Comparison of ENCODE assay signal across 22 cellular contexts in genomic region chr1:15623435-15623834, GRCh38. TPM values are rescaled to one million over a fixed set of nuclear protein-coding genes. Genes with fewer than 3 reads are reported as not detected.
DNase-seq lines count a peak whose midpoint lies in the region; ATAC-seq and TF ChIP-seq lines count a peak whose summit lies in the region.
"Had no signal": no experiment of that assay in that cellular context is flagged by ENCODE, and none has a peak within 500 bp of the region (broad histone marks: within the 10 kb centered on the region; RNA-seq: fewer than 3 reads in every experiment).

No MANE protein-coding gene starts in this region.

- BruUV-seq in Caco-2 (replicated peaks; lab: Mats Ljungman, UMichigan) = no TSS peak

- no CpG with 5 or more reads among the region's 6 CpGs for WGBS in trophoblast cell (ENCODE audit: extremely low coverage, insufficient coverage, insufficient read length)
- WGBS in SK-N-SH (ENCODE audit: low lambda C conversion rate) = 97% methylated on average over 6 of the region's 6 CpGs

- H3K79me1 ChIP-seq in trophoblast cell (ENCODE audit: low read length) = no peaks in the 10 kb centered on the region

- DNase-seq in trophoblast cell (no peak), uterus (no peak), Caco-2 (no peak), SK-N-SH (no peak)
- DNase-seq: 8988T; ACHN; AML-193; BE2C; C1 segment of cervical spinal cord; CD8-positive, alpha-beta T cell; DMS 273 treated with DMSO at 0.1 percent for 48 hours; DMS79; EL; GDM1; GOT3 had no signal

- POLR2A ChIA-PET in HEK293 (lab: Yijun Ruan, JAX) (interaction anchor here (0.6 to 1.6 kb wide), 4 partner anchors 14 to 153 kb away, joined by 3 to 12 read pairs (median 6); no protein-coding TSS in a partner anchor), Caco-2 (lab: Charles Lee) (no interaction called here), SK-N-SH (lab: Yijun Ruan, JAX) (no interaction called here)

- intact Hi-C loops in uterus (cut with DNase I; ENCODE audit: low total_unique reads) (no loop called here), Caco-2 (cut with micrococcal nuclease; ENCODE audit: unreplicated experiment) (no loop called here)

- peaks cover 89% of the 10 kb centered on the region for H4K20me1 ChIP-seq in BLaER1
- H4K20me1 ChIP-seq in SK-N-SH (ENCODE audit: insufficient read depth) = peaks cover 57% of the 10 kb centered on the region

- CTCF ChIA-PET in HEK293 (lab: Yijun Ruan, JAX) (interaction anchor here (0.7 kb wide), 1 partner anchor 121 kb away, joined by 3 read pairs; no protein-coding TSS in a partner anchor), Caco-2 (lab: Charles Lee) (no interaction called here), SK-N-SH (lab: Yijun Ruan, JAX) (interaction anchor here (0.9 to 1.7 kb wide), 2 partner anchors 10 to 29 kb away, joined by 3 to 4 read pairs; no protein-coding TSS in a partner anchor)

- no peaks in the 10 kb centered on the region for H3K9me2 ChIP-seq in SK-N-SH

- no peaks in the 10 kb centered on the region for H3K9me3 Mint-ChIP-seq in Caco-2 (ENCODE audit: unreplicated experiment)
- H3K9me3 Mint-ChIP-seq: CD4-positive, CD25-positive, alpha-beta regulatory T cell; CD8-positive, alpha-beta T cell had no signal

- H3K27ac Mint-ChIP-seq in Caco-2 (ENCODE audit: unreplicated experiment) = no peak overlapping the region

- no peak overlapping the region for H3K4me3 Mint-ChIP-seq in Caco-2 (ENCODE audit: unreplicated experiment)
- H3K4me3 Mint-ChIP-seq: CD8-positive, alpha-beta T cell had no signal

- H4K8ac ChIP-seq in trophoblast cell (ENCODE audit: low read depth, low read length) = no peak overlapping the region

- H2AFZ ChIP-seq in trophoblast cell (ENCODE audit: insufficient read depth, low read length, poor library complexity) (no peak overlapping the region), SK-N-SH (ENCODE audit: low read depth) (no peak overlapping the region)

- no peak for TF ChIP-seq CTCF in HEK293 (tag by site-specific recombination; IDR thresholded peaks at IDR 0.05)
- TF ChIP-seq CTCF in uterus (IDR thresholded peaks at IDR 0.05) = no peak
- TF ChIP-seq CTCF in Caco-2 (IDR thresholded peaks at IDR 0.05; ENCODE audit: insufficient read depth in 1 of 2, low read depth in 1 of 2, low read length in 1 of 2, severe bottlenecking in 1 of 2, unreplicated experiment in 1 of 2) = no peak
- no peak for TF ChIP-seq CTCF in SK-N-SH (IDR thresholded peaks at IDR 0.05)

- no peak for ATAC-seq in GM21825 (IDR thresholded peaks at IDR 0.05; ENCODE audit: unreplicated experiment)
- ATAC-seq: A549; CD8-positive, alpha-beta T cell; GM12878 had no signal

- H3K79me2 ChIP-seq in trophoblast cell (ENCODE audit: control insufficient read depth, insufficient read depth, low read length, poor library complexity) (peaks cover 10% of the 10 kb centered on the region), SK-N-SH (ENCODE audit: insufficient read depth) (peaks cover 93% of the 10 kb centered on the region)

- no peak overlapping the region for H3K18ac ChIP-seq in trophoblast cell (ENCODE audit: low read length)

- H3F3A ChIP-seq in SK-N-SH (replicated peaks; ENCODE audit: insufficient read depth) = peaks cover 19% of the 10 kb centered on the region

- H3K27ac ChIP-seq in BLaER1 (no peak overlapping the region), HEK293 (ENCODE audit: extremely low read depth, low read depth, low read length) (no peak overlapping the region), trophoblast cell (ENCODE audit: low read depth, low read length) (no peak overlapping the region), uterus (peak overlapping the region; percentile 71), SK-N-SH (ENCODE audit: low read depth in 2 of 2, low read length in 1 of 2) (no peak overlapping the region)
- H3K27ac ChIP-seq: A549 had no signal

- H2BK5ac ChIP-seq in trophoblast cell (ENCODE audit: low read depth, low read length, poor library complexity) = no peak overlapping the region

- peak overlapping the region; percentile 86 for H3K4ac ChIP-seq in trophoblast cell (ENCODE audit: low read depth, low read length)

- no peak for TF ChIP-seq RAD21 in SK-N-SH (IDR thresholded peaks at IDR 0.05; ENCODE audit: low read length)

- no peak overlapping the region for H3K9ac ChIP-seq in BLaER1
- H3K9ac ChIP-seq in trophoblast cell (ENCODE audit: low read length) = no peak overlapping the region
- H3K9ac ChIP-seq in SK-N-SH = no peak overlapping the region

- H3K4me1 ChIP-seq in BLaER1 = peaks cover 67% of the 10 kb centered on the region
- H3K4me1 ChIP-seq in HEK293 (ENCODE audit: control insufficient read depth, insufficient read depth, low read length) = peaks cover 19% of the 10 kb centered on the region
- peaks cover 0 to 5% of the 10 kb centered on the region in 2 experiments for H3K4me1 ChIP-seq in trophoblast cell (ENCODE audit: control insufficient read depth in 1 of 2, insufficient read depth in 2 of 2, low read length in 2 of 2)
- H3K4me1 ChIP-seq in uterus = peaks cover 24 to 25% of the 10 kb centered on the region in 2 donors
- peaks cover 29% of the 10 kb centered on the region for H3K4me1 ChIP-seq in Caco-2
- H3K4me1 ChIP-seq in SK-N-SH (ENCODE audit: control insufficient read depth in 1 of 2, insufficient read depth in 2 of 2, low read depth in 1 of 2, low read length in 1 of 2) = peaks cover 0 to 18% of the 10 kb centered on the region in 2 experiments
- H3K4me1 ChIP-seq: BE2C had no signal

- 0 out of 2 replicates have a peak overlapping the region, but pooled peaks have one; percentile 25 for H3K4me2 ChIP-seq in BLaER1
- no peak overlapping the region for H3K4me2 ChIP-seq in trophoblast cell (ENCODE audit: low read length)
- no peak overlapping the region for H3K4me2 ChIP-seq in SK-N-SH
- H3K4me2 ChIP-seq: A549 had no signal

- H3K27me3 ChIP-seq in BLaER1 (no peaks in the 10 kb centered on the region), trophoblast cell (ENCODE audit: insufficient read depth, low read length) (no peaks in the 10 kb centered on the region), uterus (no peaks in the 10 kb centered on the region), Caco-2 (replicated peaks; ENCODE audit: control insufficient read depth, insufficient read depth, low read length) (no peaks in the 10 kb centered on the region), SK-N-SH (ENCODE audit: insufficient read depth) (no peaks in the 10 kb centered on the region)
- H3K27me3 ChIP-seq: BE2C had no signal

- no peak overlapping the region for H3K23ac ChIP-seq in trophoblast cell (ENCODE audit: low read length)

- peaks cover 41% of the 10 kb centered on the region for H3K36me3 Mint-ChIP-seq in Caco-2 (ENCODE audit: insufficient read depth, unreplicated experiment)

- H2BK12ac ChIP-seq in trophoblast cell (ENCODE audit: low read length) = no peak overlapping the region

- no peak overlapping the region for H2AK5ac ChIP-seq in trophoblast cell (ENCODE audit: low read length)

- no peaks in the 10 kb centered on the region for H3K9me3 ChIP-seq in BLaER1
- H3K9me3 ChIP-seq in HEK293 (ENCODE audit: control insufficient read depth, insufficient read depth, low read depth, low read length) = no peaks in the 10 kb centered on the region
- H3K9me3 ChIP-seq in trophoblast cell (ENCODE audit: insufficient read depth, low read depth, low read length) = no peaks in the 10 kb centered on the region
- H3K9me3 ChIP-seq in uterus = no peaks in the 10 kb centered on the region
- H3K9me3 ChIP-seq in Caco-2 = no peaks in the 10 kb centered on the region
- no peaks in the 10 kb centered on the region for H3K9me3 ChIP-seq in SK-N-SH
- H3K9me3 ChIP-seq: A549, BE2C, HAP-1 had no signal

- no peak overlapping the region for H2BK120ac ChIP-seq in trophoblast cell (ENCODE audit: insufficient read depth, low read length, poor library complexity)

- TF ChIP-seq EP300 in SK-N-SH (IDR thresholded peaks at IDR 0.05; ENCODE audit: borderline replicate concordance in 1 of 2, low read depth in 1 of 2, low read length in 1 of 2) = no peak

- no peak overlapping the region for H3K14ac ChIP-seq in trophoblast cell (ENCODE audit: low read length)

- H3K4me3 ChIP-seq in BLaER1 (no peak overlapping the region), HEK293 (ENCODE audit: low read depth, low read length) (no peak overlapping the region), trophoblast cell (ENCODE audit: low read depth, low read length) (no peak overlapping the region), uterus (no peak overlapping the region), Caco-2 (ENCODE audit: low read depth, low read length) (no peak overlapping the region), SK-N-SH (ENCODE audit: low read depth in 2 of 2, low read length in 1 of 2) (no peak overlapping the region)
- H3K4me3 ChIP-seq: A549, GM12878, HAP-1 had no signal

- no peak for TF ChIP-seq POLR2A in uterus (IDR thresholded peaks at IDR 0.05)

- H3K27me3 Mint-ChIP-seq in Caco-2 (ENCODE audit: insufficient read depth, unreplicated experiment) = no peaks in the 10 kb centered on the region
- H3K27me3 Mint-ChIP-seq: CD4-positive, CD25-positive, alpha-beta regulatory T cell had no signal

- H3K36me3 ChIP-seq in BLaER1 = peaks cover 28% of the 10 kb centered on the region
- H3K36me3 ChIP-seq in HEK293 (ENCODE audit: control insufficient read depth in 2 of 2, insufficient read depth in 1 of 2, low read length in 2 of 2) = peaks cover 0 to 21% of the 10 kb centered on the region in 2 experiments; a peak in 1 of 3 replicates
- H3K36me3 ChIP-seq in trophoblast cell (ENCODE audit: control insufficient read depth in 1 of 2, insufficient read depth in 2 of 2, low read length in 2 of 2) = peaks cover 2 to 8% of the 10 kb centered on the region in 2 experiments
- no peaks in the 10 kb centered on the region for H3K36me3 ChIP-seq in uterus
- H3K36me3 ChIP-seq in Caco-2 (ENCODE audit: control insufficient read depth, insufficient read depth, low read length) = peaks cover 2% of the 10 kb centered on the region; the same call in 1 of the 2 replicates
- H3K36me3 ChIP-seq in SK-N-SH (replicated peaks in 1 of 2; ENCODE audit: control insufficient read depth in 1 of 2, insufficient read depth in 2 of 2, low read length in 1 of 2) = peaks cover 18 to 22% of the 10 kb centered on the region in 2 experiments
- H3K36me3 ChIP-seq: BE2C had no signal

- H3K4me1 Mint-ChIP-seq in Caco-2 (ENCODE audit: low read depth, unreplicated experiment) = peaks cover 32% of the 10 kb centered on the region

- no peak overlapping the region for H4K91ac ChIP-seq in trophoblast cell (ENCODE audit: low read depth, low read length)

- no peak overlapping the region for H4K12ac ChIP-seq in trophoblast cell (ENCODE audit: low read depth, low read length)

TF ChIP-seq in SK-N-SH, 30 proteins besides CTCF, POLR2A, EP300 and RAD21 (continues in another document):
- TF ChIP-seq RCOR1 (IDR thresholded peaks at IDR 0.05; ENCODE audit: low read length) = no peak

RNA-seq across cellular contexts. Expression of gene DDI2, which starts 6.2 kb away (rescaled TPM):
- polyA plus RNA-seq in trophoblast cell (2013) = 12.2 and 13.6 TPM in 2 replicates
- 100 to 1,000 TPM in 1 of 4 donors, 10 to 100 TPM in 3; 26.2 to 115 (median 43.7) TPM for total RNA-seq in uterus
- 53.1 and 53.4 TPM in 2 replicates for total RNA-seq in Caco-2 (2022)
- polyA plus RNA-seq in SK-N-SH (2012; rRNA removed) = 2.8 and 3.4 TPM in 2 replicates
- polyA plus RNA-seq in SK-N-SH (2012; cell fraction: cytosol; rRNA removed) = 3.2 and 3.8 TPM in 2 replicates
- polyA plus RNA-seq in SK-N-SH (2012; cell fraction: nucleus; rRNA removed) = 5.8 and 7.8 TPM in 2 replicates

RNA-seq across cellular contexts. Expression of gene AGMAT, which starts 38.6 kb away (rescaled TPM):
- polyA plus RNA-seq in trophoblast cell (2013) = 0.10 and 0.18 TPM in 2 replicates
- total RNA-seq in uterus = 1 to 10 TPM in 1 of 4 donors, under 1 TPM in 1, not detected in 2; 0.27 to 1.4 TPM
- 46.5 and 48.3 TPM in 2 replicates for total RNA-seq in Caco-2 (2022)
- 0.60 and 0.66 TPM in 2 replicates for polyA plus RNA-seq in SK-N-SH (2012; rRNA removed)
- polyA plus RNA-seq in SK-N-SH (2012; cell fraction: cytosol; rRNA removed) = 0.41 and 0.68 TPM in 2 replicates
- polyA plus RNA-seq in SK-N-SH (2012; cell fraction: nucleus; rRNA removed) = 0.23 and 0.28 TPM in 2 replicates

Comparison
In these comparisons a context has a peak if more than half of its experiments do, and no peak if none do; other contexts are left out.
1. H3K27ac ChIP-seq: peak in uterus (2 of 2); none in BLaER1 (single experiment), HEK293 (single experiment), trophoblast cell (single experiment) and SK-N-SH (0 of 2).
2. RNA of gene AGMAT, which starts 38.6 kb away (total RNA-seq): 46.5 to 48.3 TPM in Caco-2; 0.27 to 1.4 TPM in uterus; every median in the first group is over 10 times any median in the second.